34 cellular contexts compared by ENCODE assay signal in the genomic region with DNA sequence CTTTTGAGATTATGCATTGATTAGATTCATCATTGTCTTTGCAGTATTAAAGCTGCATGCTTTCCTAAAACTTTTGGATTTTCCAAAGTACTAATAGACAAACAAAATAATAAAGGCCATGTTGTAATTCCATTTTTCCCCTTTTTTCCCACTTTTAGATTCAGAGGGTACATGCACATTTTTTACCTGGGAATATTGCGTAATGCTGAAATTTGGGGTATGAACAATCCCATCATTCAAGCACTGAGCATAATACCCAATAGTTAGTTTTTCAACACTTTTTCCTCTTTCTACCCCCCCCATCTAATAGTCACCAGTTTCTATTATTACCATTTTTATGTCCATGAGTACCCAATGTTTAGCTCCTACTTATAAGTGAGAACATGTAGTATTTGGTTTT.
DNase-seq lines count a peak whose midpoint lies in the region; ATAC-seq, FAIRE-seq and TF ChIP-seq lines count a peak whose summit lies in the region.
"Had no signal": no experiment of that assay in that cellular context is flagged by ENCODE, and none has a peak within 500 bp of the region (broad histone marks: within the 10 kb centered on the region; RNA-seq: fewer than 3 reads in every experiment).

No MANE protein-coding gene starts in this region.

- no peaks in the 10 kb centered on the region for H3K23me2 ChIP-seq in H1 (ENCODE audit: low read depth, low read length)

- H4K91ac ChIP-seq in IMR-90 (ENCODE audit: insufficient read depth, low read depth, low read length) = no peak overlapping the region
- H4K91ac ChIP-seq in H1 (replicated peaks; ENCODE audit: insufficient read length, low read length) = no peak overlapping the region

- H2BK5ac ChIP-seq in IMR-90 (ENCODE audit: low read depth, low read length, poor library complexity, severe bottlenecking) = no peak overlapping the region
- no peak overlapping the region for H2BK5ac ChIP-seq in H1 (ENCODE audit: low read depth, low read length)

- POLR2A ChIA-PET in HepG2 (lab: Yijun Ruan, JAX) (no interaction called here), IMR-90 (lab: Charles Lee; ENCODE audit: unreplicated experiment) (no interaction called here), K562 (lab: Yijun Ruan, JAX) (no interaction called here), H1 (lab: Charles Lee; ENCODE audit: partially characterized antibody) (no interaction called here)

- H3K4ac ChIP-seq in IMR-90 (ENCODE audit: low read depth, low read length) = no peak overlapping the region
- H3K4ac ChIP-seq in H1 (replicated peaks; ENCODE audit: insufficient read length, low read depth, low read length) = no peak overlapping the region

- H3K27ac ChIP-seq in HepG2 (ENCODE audit: extremely low read length, insufficient read depth, low read length) (no peak overlapping the region), right lobe of liver (no peak overlapping the region), IMR-90 (ENCODE audit: insufficient read depth, low read length) (no peak overlapping the region), K562 (ENCODE audit: extremely low read depth, low read depth, low read length) (no peak overlapping the region), H1 (ENCODE audit: low read depth, low read length) (no peak overlapping the region)
- H3K27ac ChIP-seq: 22Rv1; A549; BLaER1; BLaER1 treated with 17β-estradiol and CSF1 and Interleukin-3, amounts not matched to agents 10 nM and 100 nM; C4-2B had no signal

- H2BK20ac ChIP-seq in IMR-90 (ENCODE audit: low read depth, low read length) (no peak overlapping the region), H1 (ENCODE audit: low read length) (no peak overlapping the region)

- H3K79me2 ChIP-seq in HepG2 (ENCODE audit: insufficient read depth, low read length) = no peaks in the 10 kb centered on the region
- H3K79me2 ChIP-seq in K562 (ENCODE audit: control insufficient read depth, insufficient read depth, low read length) = no peaks in the 10 kb centered on the region
- H3K79me2 ChIP-seq in H1 (ENCODE audit: control insufficient read depth in 1 of 2, insufficient read depth in 2 of 2, low read length in 2 of 2) = no peaks in the 10 kb centered on the region

- H2AK5ac ChIP-seq in IMR-90 (ENCODE audit: low read depth, low read length) (no peak overlapping the region), H1 (ENCODE audit: low read depth, low read length) (no peak overlapping the region)

- DNase-seq in HepG2 (ENCODE audit: low spot score) (no peak), right lobe of liver (no peak), IMR-90 (no peak), K562 (ENCODE audit: extremely low read depth in 1 of 4, low spot score in 3 of 4) (no peak), H1 (ENCODE audit: low read depth in 1 of 2, low spot score in 2 of 2) (no peak), KBM-7 (no peak), GM13977 (ENCODE audit: low spot score) (no peak)
- DNase-seq: 8988T; ACHN; AML-193; BE2C; C1 segment of cervical spinal cord; Caco-2; Calu3; CD4-positive, alpha-beta memory T cell; CD4-positive, alpha-beta T cell; CD4-positive, CD25-positive, alpha-beta regulatory T cell; CD8-positive, alpha-beta memory T cell; CD8-positive, alpha-beta T cell; COR-L47; DMS 273 treated with DMSO at 0.1 percent for 48 hours; DMS153; DMS53; DMS79; DMS79 treated with DMSO at 0.1 percent for 48 hours; DND-41; EL had no signal

- H3K9me1 ChIP-seq in IMR-90 (ENCODE audit: insufficient read depth, low read length) = no peaks in the 10 kb centered on the region
- H3K9me1 ChIP-seq in K562 (ENCODE audit: control insufficient read depth, insufficient read depth, low read length) = no peaks in the 10 kb centered on the region

- H2BK12ac ChIP-seq in H1 (ENCODE audit: low read depth, low read length) = no peak overlapping the region

- H3K27me3 ChIP-seq in HepG2 (ENCODE audit: control insufficient read depth in 1 of 2, insufficient read depth in 2 of 2, low read length in 2 of 2) (no peaks in the 10 kb centered on the region), right lobe of liver (no peaks in the 10 kb centered on the region), IMR-90 (ENCODE audit: control insufficient read depth, insufficient read depth, low read length) (no peaks in the 10 kb centered on the region), K562 (ENCODE audit: control insufficient read depth in 2 of 2, insufficient read depth in 2 of 2, low read length in 2 of 2) (no peaks in the 10 kb centered on the region), H1 (replicated peaks in 1 of 4; ENCODE audit: control insufficient read depth in 3 of 4, extremely low read depth in 1 of 4, insufficient read depth in 3 of 4, low read length in 3 of 4) (no peaks in the 10 kb centered on the region)
- H3K27me3 ChIP-seq: BE2C; BLaER1; BLaER1 treated with 17β-estradiol and CSF1 and Interleukin-3, amounts not matched to agents 10 nM and 100 nM had no signal

- ATAC-seq in HepG2 (no peak), right lobe of liver (no peak), IMR-90 (ENCODE audit: low read depth) (no peak), K562 (no peak), GM18868 (IDR thresholded peaks at IDR 0.05; ENCODE audit: unreplicated experiment) (no peak)
- ATAC-seq: A549; CD8-positive, alpha-beta T cell had no signal

- no peak overlapping the region for H3K4me3 ChIP-seq in HepG2 (replicated peaks in 1 of 3; ENCODE audit: insufficient read depth in 1 of 3, low read depth in 2 of 3, low read length in 3 of 3)
- no peak overlapping the region for H3K4me3 ChIP-seq in right lobe of liver
- no peak overlapping the region for H3K4me3 ChIP-seq in IMR-90 (ENCODE audit: insufficient read depth, low read depth, low read length)
- no peak overlapping the region for H3K4me3 ChIP-seq in K562
- H3K4me3 ChIP-seq in H1 (ENCODE audit: extremely low read depth in 1 of 4, insufficient read depth in 2 of 4, low read depth in 3 of 4, low read length in 4 of 4) = no peak overlapping the region
- H3K4me3 ChIP-seq: A549; BLaER1; BLaER1 treated with 17β-estradiol and CSF1 and Interleukin-3, amounts not matched to agents 10 nM and 100 nM had no signal

- H3K56ac ChIP-seq in IMR-90 (ENCODE audit: extremely low read depth, insufficient read depth, low read length) (no peak overlapping the region), H1 (replicated peaks; ENCODE audit: insufficient read length, low read depth, low read length) (no peak overlapping the region)

- in situ Hi-C loops in HepG2 (cut with HindIII; ENCODE audit: extremely low pct_ligation_motif_present, low pct_unique_long_range_greater_than_20kb) (no loop called here), IMR-90 (cut with MboI; ENCODE audit: low sequenced_read_pairs) (no loop called here), K562 (cut with MboI) (no loop called here), KBM-7 (cut with MboI; ENCODE audit: low pct_unique_long_range_greater_than_20kb, low sequenced_read_pairs) (no loop called here), GM13977 (cut with MboI; ENCODE audit: low pct_unique_long_range_greater_than_20kb, low sequenced_read_pairs, unreplicated experiment) (no loop called here)

- no peaks in the 10 kb centered on the region for H3K4me1 ChIP-seq in HepG2 (ENCODE audit: insufficient read depth, low read length)
- no peaks in the 10 kb centered on the region for H3K4me1 ChIP-seq in right lobe of liver
- H3K4me1 ChIP-seq in IMR-90 (ENCODE audit: control insufficient read depth, insufficient read depth, low read length) = no peaks in the 10 kb centered on the region
- H3K4me1 ChIP-seq in K562 (replicated peaks in 1 of 2; ENCODE audit: control insufficient read depth in 2 of 2, insufficient read depth in 2 of 2, low read length in 2 of 2) = no peaks in the 10 kb centered on the region
- peaks cover 0 to 4% (median 0%) of the 10 kb centered on the region in 4 experiments; a peak in 1 of 7 replicates for H3K4me1 ChIP-seq in H1 (replicated peaks in 1 of 4; ENCODE audit: control insufficient read depth in 3 of 4, insufficient read depth in 4 of 4, low read length in 3 of 4)
- H3K4me1 ChIP-seq: A549, BLaER1, Caco-2 had no signal

- TF ChIP-seq EP300 in HepG2 (IDR thresholded peaks at IDR 0.05; ENCODE audit: low read depth in 2 of 2, low read length in 2 of 2) (no peak), HepG2 (CRISPR knock-in tag; IDR thresholded peaks at IDR 0.05; ENCODE audit: borderline replicate concordance) (no peak), K562 (IDR thresholded peaks at IDR 0.05; ENCODE audit: low read length) (no peak), H1 (IDR thresholded peaks at IDR 0.05; ENCODE audit: borderline replicate concordance in 1 of 2, low read depth in 2 of 2, low read length in 2 of 2) (no peak)

- TF ChIP-seq POLR2A in HepG2 (IDR thresholded peaks at IDR 0.05; ENCODE audit: insufficient read depth in 1 of 2, low read depth in 2 of 2, low read length in 2 of 2) (no peak), right lobe of liver (IDR thresholded peaks at IDR 0.05) (no peak), IMR-90 (IDR thresholded peaks at IDR 0.05; ENCODE audit: low read depth, low read length) (no peak), K562 (conservative IDR thresholded peaks at IDR 0.05) (no peak), H1 (IDR thresholded peaks at IDR 0.05; ENCODE audit: control extremely low read depth in 1 of 2, low read depth in 2 of 2, low read length in 2 of 2) (no peak)

- no peak overlapping the region for H3K9ac ChIP-seq in HepG2 (ENCODE audit: insufficient read depth, low read depth, low read length)
- H3K9ac ChIP-seq in IMR-90 (ENCODE audit: low read depth, low read length) = no peak overlapping the region
- no peak overlapping the region for H3K9ac ChIP-seq in K562 (ENCODE audit: insufficient read depth in 1 of 2, low read depth in 2 of 2, low read length in 2 of 2)
- no peak overlapping the region for H3K9ac ChIP-seq in H1 (replicated peaks in 1 of 4; ENCODE audit: extremely low read depth in 1 of 4, low read depth in 3 of 4, low read length in 3 of 4)
- H3K9ac ChIP-seq: BLaER1; BLaER1 treated with 17β-estradiol and CSF1 and Interleukin-3, amounts not matched to agents 10 nM and 100 nM had no signal

- intact Hi-C loops in HepG2 (cut with micrococcal nuclease; ENCODE audit: unreplicated experiment) = no loop called here
- intact Hi-C loops in right lobe of liver (cut with DNase I) = no loop called here
- intact Hi-C loops in IMR-90 (cut with micrococcal nuclease) = no loop called here
- intact Hi-C loops in K562 (cut with micrococcal nuclease) = no loop called here

- no peak overlapping the region for H3K18ac ChIP-seq in IMR-90 (ENCODE audit: low read depth, low read length)
- no peak overlapping the region for H3K18ac ChIP-seq in H1 (ENCODE audit: extremely low read depth, low read length)

- BruUV-seq in HepG2 (replicated peaks; lab: Mats Ljungman, UMichigan) (no TSS peak), IMR-90 (replicated peaks; lab: Mats Ljungman, UMichigan) (no TSS peak), K562 (replicated peaks; lab: Mats Ljungman, UMichigan) (no TSS peak)

- H3K14ac ChIP-seq in IMR-90 (replicated peaks; ENCODE audit: low read depth, low read length) (no peak overlapping the region), H1 (ENCODE audit: insufficient read length) (no peak overlapping the region)

- WGBS in HepG2 (ENCODE audit: low lambda C conversion rate) = 74% methylated on average over 1 of the region's 1 CpG
- 80% methylated on average over 1 of the region's 1 CpG for WGBS in right lobe of liver (ENCODE audit: insufficient coverage, low coverage, low lambda C conversion rate, missing lambda C conversion rate)
- WGBS in IMR-90 (ENCODE audit: extremely low coverage in 2 of 2, insufficient read length in 1 of 2), 2 experiments = no CpG with 5 or more reads among the region's 1 CpG
- 0% methylated on average over 1 of the region's 1 CpG for WGBS in K562 (ENCODE audit: insufficient coverage, low coverage, missing lambda C conversion rate)
- WGBS in H1 (ENCODE audit: extremely low coverage in 1 of 2, insufficient coverage in 1 of 2, insufficient read length in 1 of 2, insufficient replicate concordance in 2 of 2, low coverage in 1 of 2, low lambda C conversion rate in 2 of 2, missing lambda C conversion rate in 1 of 2), 2 experiments = 100% methylated on average over 1 of the region's 1 CpG; no CpG with 5 or more reads in 1 of the 2 experiments

- H3K79me1 ChIP-seq in IMR-90 (ENCODE audit: low read depth in 1 of 2, low read length in 2 of 2) = no peaks in the 10 kb centered on the region
- no peaks in the 10 kb centered on the region for H3K79me1 ChIP-seq in H1 (ENCODE audit: low read depth, low read length)

- dilution Hi-C loops in IMR-90 (cut with HindIII; ENCODE audit: low sequenced_read_pairs, unreplicated experiment) = no loop called here

- H4K20me1 ChIP-seq in HepG2 (ENCODE audit: insufficient read depth, low read length) = no peaks in the 10 kb centered on the region
- no peaks in the 10 kb centered on the region for H4K20me1 ChIP-seq in IMR-90 (ENCODE audit: insufficient read depth, low read length)
- H4K20me1 ChIP-seq in K562 (replicated peaks; ENCODE audit: control insufficient read depth, insufficient read depth, low read length) = no peaks in the 10 kb centered on the region
- H4K20me1 ChIP-seq in H1 (replicated peaks in 1 of 2; ENCODE audit: control insufficient read depth in 1 of 2, insufficient read depth in 2 of 2, low read length in 2 of 2) = no peaks in the 10 kb centered on the region
- H4K20me1 ChIP-seq: BLaER1; BLaER1 treated with 17β-estradiol and CSF1 and Interleukin-3, amounts not matched to agents 10 nM and 100 nM had no signal

- no peak overlapping the region for H2AK9ac ChIP-seq in IMR-90 (replicated peaks; ENCODE audit: low read depth, low read length, poor library complexity)

- H2BK15ac ChIP-seq in IMR-90 (ENCODE audit: low read depth, low read length) = no peak overlapping the region
- no peak overlapping the region for H2BK15ac ChIP-seq in H1 (ENCODE audit: low read length)

- H2AFZ ChIP-seq in HepG2 (ENCODE audit: low read length) = no peak overlapping the region
- H2AFZ ChIP-seq in IMR-90 (replicated peaks; ENCODE audit: low read length, poor library complexity) = no peak overlapping the region
- no peak overlapping the region for H2AFZ ChIP-seq in K562 (ENCODE audit: low read depth, low read length)
- H2AFZ ChIP-seq in H1 (ENCODE audit: low read length) = no peak overlapping the region

- CTCF ChIA-PET in HepG2 (lab: Yijun Ruan, JAX; ENCODE audit: low intra/inter-chr PET ratio, low total read pairs) = no interaction called here
- CTCF ChIA-PET in IMR-90 (lab: Yijun Ruan, JAX) = interaction anchor here (0.7 kb wide), 1 partner anchor 14 kb away, joined by 11 read pairs; no protein-coding TSS in a partner anchor
- CTCF ChIA-PET in K562 (lab: Yijun Ruan, JAX; ENCODE audit: low intra/inter-chr PET ratio) = no interaction called here
- CTCF ChIA-PET in H1 (lab: Charles Lee; ENCODE audit: partially characterized antibody) = no interaction called here

- H3K4me2 ChIP-seq in HepG2 (ENCODE audit: low read depth, low read length) (no peak overlapping the region), IMR-90 (ENCODE audit: low read depth, low read length) (no peak overlapping the region), K562 (ENCODE audit: insufficient read depth, low read length) (no peak overlapping the region), H1 (ENCODE audit: insufficient read depth in 1 of 2, low read depth in 2 of 2, low read length in 2 of 2) (no peak overlapping the region)
- H3K4me2 ChIP-seq: A549; BLaER1; BLaER1 treated with 17β-estradiol and CSF1 and Interleukin-3, amounts not matched to agents 10 nM and 100 nM had no signal

- H3K36me3 ChIP-seq in HepG2 (replicated peaks in 1 of 2; ENCODE audit: control insufficient read depth in 1 of 2, insufficient read depth in 2 of 2, low read length in 2 of 2) (no peaks in the 10 kb centered on the region), right lobe of liver (no peaks in the 10 kb centered on the region), IMR-90 (ENCODE audit: control insufficient read depth, insufficient read depth, low read length) (no peaks in the 10 kb centered on the region), K562 (ENCODE audit: control insufficient read depth, insufficient read depth, low read length) (no peaks in the 10 kb centered on the region), H1 (ENCODE audit: control insufficient read depth in 2 of 4, insufficient read depth in 4 of 4, low read length in 3 of 4) (no peaks in the 10 kb centered on the region)
- H3K36me3 ChIP-seq: BE2C; BLaER1; BLaER1 treated with 17β-estradiol and CSF1 and Interleukin-3, amounts not matched to agents 10 nM and 100 nM had no signal

- TF ChIP-seq RAD21 in HepG2 (CRISPR knock-in tag; IDR thresholded peaks at IDR 0.05) (no peak), IMR-90 (IDR thresholded peaks at IDR 0.05; ENCODE audit: low read length) (no peak), K562 (CRISPR knock-in tag; conservative IDR thresholded peaks at IDR 0.05 in 1 of 2, IDR thresholded peaks at IDR 0.05 in 1 of 2) (no peak), H1 (IDR thresholded peaks at IDR 0.05 in 1 of 2, conservative IDR thresholded peaks at IDR 0.05 in 1 of 2; ENCODE audit: low read depth in 2 of 2, low read length in 2 of 2) (no peak)

- H3K9me3 ChIP-seq in HepG2 (ENCODE audit: low read length) (peaks cover 72% of the 10 kb centered on the region), right lobe of liver (no peaks in the 10 kb centered on the region), IMR-90 (ENCODE audit: control insufficient read depth, insufficient read depth, low read length) (no peaks in the 10 kb centered on the region), K562 (replicated peaks; ENCODE audit: control insufficient read depth, insufficient read depth, low read depth, low read length) (no peaks in the 10 kb centered on the region; the same call in 1 of the 2 replicates), H1 (ENCODE audit: insufficient read depth in 2 of 2, low read depth in 1 of 2, low read length in 1 of 2) (no peaks in the 10 kb centered on the region)
- H3K9me3 ChIP-seq: A549; BE2C; BLaER1; BLaER1 treated with 17β-estradiol and CSF1 and Interleukin-3, amounts not matched to agents 10 nM and 100 nM; Caco-2 had no signal

- H4K5ac ChIP-seq in IMR-90 (ENCODE audit: low read depth, low read length) (no peak overlapping the region), H1 (ENCODE audit: insufficient read length, low read depth, low read length) (no peak overlapping the region)

- TF ChIP-seq CTCF in HepG2 (CRISPR knock-in tag; IDR thresholded peaks at IDR 0.05) (no peak), right lobe of liver (IDR thresholded peaks at IDR 0.05) (no peak), IMR-90 (conservative IDR thresholded peaks at IDR 0.05; ENCODE audit: low read depth, low read length) (no peak), K562 (IDR thresholded peaks at IDR 0.05 in 2 of 3, conservative IDR thresholded peaks at IDR 0.05 in 1 of 3; ENCODE audit: insufficient read depth in 2 of 3, low read depth in 1 of 3, low read length in 3 of 3) (no peak), H1 (IDR thresholded peaks at IDR 0.05; ENCODE audit: control extremely low read depth in 1 of 3, insufficient read depth in 1 of 3, low read depth in 1 of 3, low read length in 3 of 3) (no peak), GM13977 (IDR thresholded peaks at IDR 0.05; ENCODE audit: extremely low read depth, insufficient read depth, missing control alignments) (no peak)

- H2BK120ac ChIP-seq in IMR-90 (ENCODE audit: low read depth, low read length) = no peak overlapping the region
- H2BK120ac ChIP-seq in H1 (replicated peaks; ENCODE audit: low read depth, low read length) = no peak overlapping the region

- no peak overlapping the region for H4K8ac ChIP-seq in IMR-90 (ENCODE audit: low read depth in 2 of 2, low read length in 2 of 2)
- H4K8ac ChIP-seq in H1 (ENCODE audit: extremely low read depth, insufficient read depth, low read length) = no peak overlapping the region

- H3K23ac ChIP-seq in IMR-90 (ENCODE audit: low read depth, low read length) = no peak overlapping the region
- no peak overlapping the region for H3K23ac ChIP-seq in H1 (ENCODE audit: insufficient read length)

- FAIRE-seq in HepG2 (lab: Jason Lieb, UNC) (no peak), K562 (lab: Jason Lieb, UNC) (no peak), H1 (lab: Jason Lieb, UNC) (no peak)
- FAIRE-seq: A204.1, A549 had no signal
